In the genomic region with DNA sequence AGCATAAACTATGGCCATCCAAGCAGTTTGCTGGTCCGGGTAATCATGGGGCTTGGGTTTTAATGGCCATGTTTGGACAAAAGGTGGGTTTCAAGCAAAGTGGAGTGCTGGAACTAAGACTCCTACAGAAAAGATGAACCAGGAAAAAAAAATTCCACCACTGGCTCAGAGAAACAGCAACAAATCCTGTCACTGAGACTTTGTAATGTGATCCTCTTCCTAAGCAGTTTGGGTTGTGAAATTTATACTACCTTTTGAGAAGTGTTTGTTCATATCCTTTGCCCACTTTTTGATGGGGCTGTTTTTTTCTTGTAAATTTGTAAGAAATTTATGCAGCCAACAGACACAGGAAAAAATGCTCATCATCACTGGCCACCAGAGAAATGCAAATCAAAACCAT, we compare ENCODE assay signal across 31 cellular contexts.
"Had no signal": no experiment of that assay in that cellular context is flagged by ENCODE, and none has a peak within 500 bp of the region (broad histone marks: within the 10 kb centered on the region; RNA-seq: fewer than 3 reads in every experiment).

No MANE protein-coding gene starts in this region.

- H3K27me3 ChIP-seq: brain microvascular endothelial cell, ovary, uterus had no signal

- H3K4me3 ChIP-seq: left ventricle myocardium inferior, lung, mucosa of descending colon, ovary, thoracic aorta, uterus had no signal

- H3K27ac ChIP-seq: brain microvascular endothelial cell, left ventricle myocardium inferior, ovary, thoracic aorta, uterus had no signal

- H3K36me3 ChIP-seq: brain microvascular endothelial cell, left ventricle myocardium inferior, ovary, thoracic aorta, uterus had no signal

- H3K27me3 Mint-ChIP-seq: activated CD4-positive, alpha-beta memory T cell treated with anti-CD3 and anti-CD28 coated beads for 36 hours; activated CD4-positive, alpha-beta T cell treated with anti-CD3 and anti-CD28 coated beads, Interleukin-2, amount 10 ng/mL, durations not matched to agents 24 days and 14 days; activated naive CD8-positive, alpha-beta T cell treated with anti-CD3 and anti-CD28 coated beads for 36 hours; progenitor cell of endocrine pancreas; stimulated activated naive CD8-positive, alpha-beta T cell treated with anti-CD3 and anti-CD28 coated beads, Interleukin-15, Interleukin-2, amounts not matched to agents 100 ng/mL and 50 ng/mL, for 24 hours had no signal

- H3K4me1 Mint-ChIP-seq: activated naive CD8-positive, alpha-beta T cell treated with anti-CD3 and anti-CD28 coated beads for 36 hours; endodermal cell; T-helper 17 cell had no signal

- H3K36me3 Mint-ChIP-seq: activated CD4-positive, alpha-beta memory T cell treated with anti-CD3 and anti-CD28 coated beads for 36 hours; stimulated activated effector memory CD8-positive, alpha-beta T cell treated with anti-CD3 and anti-CD28 coated beads, Interleukin-12 subunit alpha, Interleukin-12 subunit beta, amount 100 ng/mL, for 72 hours had no signal

- H3K9me3 ChIP-seq: left ventricle myocardium inferior, mucosa of descending colon, ovary, thoracic aorta, uterus had no signal

- H3K4me1 ChIP-seq: uterus had no signal

- H3K27ac Mint-ChIP-seq: activated CD4-positive, alpha-beta memory T cell treated with anti-CD3 and anti-CD28 coated beads for 36 hours; activated CD4-positive, alpha-beta T cell treated with anti-CD3 and anti-CD28 coated beads, Interleukin-2, amount 10 ng/mL, durations not matched to agents 24 days and 14 days; activated naive CD4-positive, alpha-beta T cell treated with anti-CD3 and anti-CD28 coated beads for 36 hours; activated naive CD8-positive, alpha-beta T cell treated with anti-CD3 and anti-CD28 coated beads for 36 hours; activated T-helper 1 cell treated with anti-CD3 and anti-CD28 coated beads, Interleukin-12 subunit alpha, Interleukin-12 subunit beta, Interleukin-2, Interleukin-4 antibody, amounts not matched to agents 30 ng/mL and 10 ng/mL and 1 ng/mL, durations not matched to agents 14 hours and 24 hours and 36 hours; endodermal cell; progenitor cell of endocrine pancreas; stimulated activated naive CD8-positive, alpha-beta T cell treated with anti-CD3 and anti-CD28 coated beads, Interleukin-15, Interleukin-2, amounts not matched to agents 100 ng/mL and 50 ng/mL, for 24 hours had no signal

- ATAC-seq: esophagus mucosa; mucosa of descending colon; sciatic nerve; stimulated activated effector memory CD8-positive, alpha-beta T cell treated with anti-CD3 and anti-CD28 coated beads, Interleukin-12 subunit alpha, Interleukin-12 subunit beta, amount 100 ng/mL, for 72 hours; T-helper 17 cell had no signal

- DNase-seq: activated CD4-positive, alpha-beta memory T cell treated with anti-CD3 and anti-CD28 coated beads for 36 hours; activated CD4-positive, alpha-beta T cell treated with anti-CD3 and anti-CD28 coated beads, Interleukin-2, amount 10 ng/mL, durations not matched to agents 24 days and 14 days; activated CD4-positive, CD25-positive, alpha-beta regulatory T cell treated with anti-CD3 and anti-CD28 coated beads, Interleukin-2, amount 50 U/mL, for 72 hours; activated CD8-positive, alpha-beta memory T cell treated with anti-CD3 and anti-CD28 coated beads, Interleukin-2, amount 50 U/mL, for 4 hours; activated effector memory CD4-positive, alpha-beta T cell treated with anti-CD3 and anti-CD28 coated beads, Interleukin-2, amount 50 U/mL, for 16 hours; activated naive CD4-positive, alpha-beta T cell treated with anti-CD3 and anti-CD28 coated beads for 36 hours; activated naive CD8-positive, alpha-beta T cell treated with anti-CD3 and anti-CD28 coated beads for 36 hours; activated T-cell treated with anti-CD3 and anti-CD28 coated beads, Interleukin-2, amount 50 U/mL, for 1 hour; brain microvascular endothelial cell; cortex of kidney; endodermal cell; foreskin melanocyte; islet precursor cell; left ventricle myocardium inferior; mucosa of descending colon; nephron progenitor cell; ovary; small intestine; stimulated activated CD4-positive, alpha-beta T cell treated with anti-CD3 and anti-CD28 coated beads, Interleukin-4, amount 100 ng/mL, for 24 hours; T-helper 17 cell; T1000; trophoblast cell; uterus had no signal

- H3K4me3 Mint-ChIP-seq: activated CD4-positive, alpha-beta memory T cell treated with anti-CD3 and anti-CD28 coated beads for 36 hours; activated CD4-positive, alpha-beta T cell treated with anti-CD3 and anti-CD28 coated beads, Interleukin-2, amount 10 ng/mL, durations not matched to agents 24 days and 14 days; activated naive CD4-positive, alpha-beta T cell treated with anti-CD3 and anti-CD28 coated beads for 36 hours; activated naive CD8-positive, alpha-beta T cell treated with anti-CD3 and anti-CD28 coated beads for 36 hours; activated T-helper 1 cell treated with anti-CD3 and anti-CD28 coated beads, Interleukin-12 subunit alpha, Interleukin-12 subunit beta, Interleukin-2, Interleukin-4 antibody, amounts not matched to agents 30 ng/mL and 10 ng/mL and 1 ng/mL, durations not matched to agents 14 hours and 24 hours and 36 hours; endodermal cell; nephron progenitor cell; stimulated activated effector memory CD8-positive, alpha-beta T cell treated with anti-CD3 and anti-CD28 coated beads, Interleukin-12 subunit alpha, Interleukin-12 subunit beta, amount 100 ng/mL, for 72 hours; stimulated activated naive CD8-positive, alpha-beta T cell treated with anti-CD3 and anti-CD28 coated beads, Interleukin-15, Interleukin-2, amounts not matched to agents 100 ng/mL and 50 ng/mL, for 24 hours; T-helper 17 cell had no signal

- H3K9me3 Mint-ChIP-seq: activated CD4-positive, alpha-beta memory T cell treated with anti-CD3 and anti-CD28 coated beads for 36 hours; activated CD4-positive, alpha-beta T cell treated with anti-CD3 and anti-CD28 coated beads, Interleukin-2, amount 10 ng/mL, durations not matched to agents 24 days and 14 days; activated naive CD4-positive, alpha-beta T cell treated with anti-CD3 and anti-CD28 coated beads for 36 hours; activated naive CD8-positive, alpha-beta T cell treated with anti-CD3 and anti-CD28 coated beads for 36 hours; activated T-helper 1 cell treated with anti-CD3 and anti-CD28 coated beads, Interleukin-12 subunit alpha, Interleukin-12 subunit beta, Interleukin-2, Interleukin-4 antibody, amounts not matched to agents 30 ng/mL and 10 ng/mL and 1 ng/mL, durations not matched to agents 14 hours and 24 hours and 36 hours; endodermal cell; stimulated activated effector memory CD8-positive, alpha-beta T cell treated with anti-CD3 and anti-CD28 coated beads, Interleukin-12 subunit alpha, Interleukin-12 subunit beta, amount 100 ng/mL, for 72 hours; stimulated activated naive CD8-positive, alpha-beta T cell treated with anti-CD3 and anti-CD28 coated beads, Interleukin-15, Interleukin-2, amounts not matched to agents 100 ng/mL and 50 ng/mL, for 24 hours had no signal
